In genomic region chr14:63864819-63865218, GRCh38 we compare ENCODE assay signal across 8 cellular contexts. TPM values are rescaled to one million over a fixed set of nuclear protein-coding genes. Genes with fewer than 3 reads are reported as not detected.
A peak's percentile ranks its signal among the peaks of the same experiment; 100 is the strongest.
DNase-seq lines count a peak whose midpoint lies in the region; ATAC-seq, FAIRE-seq and TF ChIP-seq lines count a peak whose summit lies in the region.
"Not testable (repeated sequence)": the region's sequence is repeated elsewhere in the genome, so short reads cannot be mapped to it uniquely, and the experiment has no call there.

No MANE protein-coding gene starts in this region.

- DNase-seq in A549 (ENCODE audit: low read depth in 1 of 2, low spot score in 1 of 2); IMR-90; activated CD4-positive, alpha-beta memory T cell treated with anti-CD3 and anti-CD28 coated beads for 36 hours; left lobe of liver (ENCODE audit: low spot score): not testable (repeated sequence)

- not testable (repeated sequence) for H4K91ac ChIP-seq in IMR-90 (ENCODE audit: insufficient read depth, low read depth, low read length)

- H2AK5ac ChIP-seq in IMR-90 (ENCODE audit: low read depth, low read length): not testable (repeated sequence)

- not testable (repeated sequence) for TF ChIP-seq RAD21 in A549 (conservative IDR thresholded peaks at IDR 0.05 in 1 of 2, IDR thresholded peaks at IDR 0.05 in 1 of 2); IMR-90 (IDR thresholded peaks at IDR 0.05; ENCODE audit: low read length)

- H3K9ac ChIP-seq in IMR-90 (ENCODE audit: low read depth, low read length): not testable (repeated sequence)
- peak overlapping the region; percentile 64 for H3K9ac ChIP-seq in skeletal muscle satellite cell (ENCODE audit: low read depth, low read length)

- TF ChIP-seq EP300 in A549 (IDR thresholded peaks at IDR 0.05): not testable (repeated sequence)

- not testable (repeated sequence) for H3K23ac ChIP-seq in IMR-90 (ENCODE audit: low read depth, low read length)

- not testable (repeated sequence) for H3K36me3 ChIP-seq in IMR-90 (ENCODE audit: control insufficient read depth, insufficient read depth, low read length); skeletal muscle satellite cell (ENCODE audit: insufficient read depth, low read length)

- WGBS in A549 (ENCODE audit: missing lambda C conversion rate): 0% methylated on average over 1 of the region's 2 CpGs
- no CpG with 5 or more reads among the region's 2 CpGs for WGBS in IMR-90 (ENCODE audit: extremely low coverage in 2 of 2, insufficient read length in 1 of 2), 2 experiments

- dilution Hi-C loops in IMR-90 (cut with HindIII; ENCODE audit: low sequenced_read_pairs, unreplicated experiment): not testable (repeated sequence)

- H3K18ac ChIP-seq in IMR-90 (ENCODE audit: low read depth, low read length): not testable (repeated sequence)

- not testable (repeated sequence) for BruUV-seq in IMR-90 (replicated peaks; lab: Mats Ljungman, UMichigan)

- not testable (repeated sequence) for H3K27me3 Mint-ChIP-seq in activated CD4-positive, alpha-beta memory T cell treated with anti-CD3 and anti-CD28 coated beads for 36 hours

- not testable (repeated sequence) for H3K14ac ChIP-seq in IMR-90 (replicated peaks; ENCODE audit: low read depth, low read length)

- not testable (repeated sequence) for H2BK120ac ChIP-seq in IMR-90 (ENCODE audit: low read depth, low read length)

- not testable (repeated sequence) for H3K4ac ChIP-seq in IMR-90 (ENCODE audit: low read depth, low read length)

- not testable (repeated sequence) for H2BK15ac ChIP-seq in IMR-90 (ENCODE audit: low read depth, low read length)

- H3K27me3 ChIP-seq in IMR-90 (ENCODE audit: control insufficient read depth, insufficient read depth, low read length); skeletal muscle satellite cell (ENCODE audit: control insufficient read depth, insufficient read depth, low read length): not testable (repeated sequence)

- H2BK5ac ChIP-seq in IMR-90 (ENCODE audit: low read depth, low read length, poor library complexity, severe bottlenecking): not testable (repeated sequence)

- peak overlapping the region; percentile 97 for H3K27ac Mint-ChIP-seq in activated CD4-positive, alpha-beta memory T cell treated with anti-CD3 and anti-CD28 coated beads for 36 hours

- not testable (repeated sequence) for H3K9me3 ChIP-seq in A549; IMR-90 (ENCODE audit: control insufficient read depth, insufficient read depth, low read length); skeletal muscle satellite cell (replicated peaks; ENCODE audit: low read length)

- not testable (repeated sequence) for H3K9me1 ChIP-seq in IMR-90 (ENCODE audit: insufficient read depth, low read length)

- CTCF ChIA-PET in A549 (lab: Yijun Ruan, JAX); IMR-90 (lab: Yijun Ruan, JAX): not testable (repeated sequence)
- CTCF ChIA-PET in activated CD4-positive, alpha-beta memory T cell treated with anti-CD3 and anti-CD28 coated beads for 36 hours (lab: Charles Lee): interaction anchor here (0.9 to 2.0 kb wide), 4 partner anchors 9 to 438 kb away, joined by 3 to 11 read pairs (median 4); partner anchors contain the start of gene SYNE2

- H4K5ac ChIP-seq in IMR-90 (ENCODE audit: low read depth, low read length): not testable (repeated sequence)

- FAIRE-seq in A549 (lab: Jason Lieb, UNC) (peak; percentile 100), colon (lab: Jason Lieb, UNC) (peak; percentile 97)

- not testable (repeated sequence) for TF ChIP-seq POLR2A in A549 (IDR thresholded peaks at IDR 0.05; ENCODE audit: low read length); IMR-90 (IDR thresholded peaks at IDR 0.05; ENCODE audit: low read depth, low read length)

- not testable (repeated sequence) for H3K9me3 Mint-ChIP-seq in activated CD4-positive, alpha-beta memory T cell treated with anti-CD3 and anti-CD28 coated beads for 36 hours

- H3K56ac ChIP-seq in IMR-90 (ENCODE audit: extremely low read depth, insufficient read depth, low read length): not testable (repeated sequence)

- H3K4me1 Mint-ChIP-seq in activated CD4-positive, alpha-beta memory T cell treated with anti-CD3 and anti-CD28 coated beads for 36 hours (ENCODE audit: low read depth): peaks cover 61% of the 10 kb centered on the region

- peaks cover 13% of the 10 kb centered on the region for H3K4me1 ChIP-seq in A549
- H3K4me1 ChIP-seq in IMR-90 (ENCODE audit: control insufficient read depth, insufficient read depth, low read length); skeletal muscle satellite cell (ENCODE audit: control insufficient read depth, insufficient read depth, low read length): not testable (repeated sequence)

- not testable (repeated sequence) for H4K20me1 ChIP-seq in IMR-90 (ENCODE audit: insufficient read depth, low read length)

- POLR2A ChIA-PET in A549 (lab: Yijun Ruan, JAX); IMR-90 (lab: Charles Lee; ENCODE audit: unreplicated experiment): not testable (repeated sequence)
- POLR2A ChIA-PET in activated CD4-positive, alpha-beta memory T cell treated with anti-CD3 and anti-CD28 coated beads for 36 hours (lab: Charles Lee): interaction anchor here (1.0 to 1.5 kb wide), 2 partner anchors 9 to 12 kb away, joined by 10 to 11 read pairs; partner anchors contain the start of gene SYNE2

- H3K4me3 Mint-ChIP-seq in activated CD4-positive, alpha-beta memory T cell treated with anti-CD3 and anti-CD28 coated beads for 36 hours: peak overlapping the region; percentile 63

- peak overlapping the region; percentile 38 for H3K4me3 ChIP-seq in A549
- H3K4me3 ChIP-seq in IMR-90 (ENCODE audit: insufficient read depth, low read depth, low read length); skeletal muscle satellite cell (ENCODE audit: low read length): not testable (repeated sequence)

- H3K27ac ChIP-seq in A549: peak overlapping the region; percentile 74 to 75
- H3K27ac ChIP-seq in IMR-90 (ENCODE audit: insufficient read depth, low read length): not testable (repeated sequence)

- H3K79me1 ChIP-seq in IMR-90 (ENCODE audit: low read depth in 1 of 2, low read length in 2 of 2): not testable (repeated sequence)

- intact Hi-C loops in IMR-90 (cut with micrococcal nuclease): not testable (repeated sequence)
- intact Hi-C loops in activated CD4-positive, alpha-beta memory T cell treated with anti-CD3 and anti-CD28 coated beads for 36 hours (cut with micrococcal nuclease): loop anchor here (1.0 to 2.0 kb wide), 4 partner anchors 11 to 640 kb away; partner anchors contain the start of gene ZBTB1

- H2BK20ac ChIP-seq in IMR-90 (ENCODE audit: low read depth, low read length): not testable (repeated sequence)

- H4K8ac ChIP-seq in IMR-90 (ENCODE audit: low read depth in 2 of 2, low read length in 2 of 2): not testable (repeated sequence)

- not testable (repeated sequence) for H2AK9ac ChIP-seq in IMR-90 (replicated peaks; ENCODE audit: low read depth, low read length, poor library complexity)

- peak; percentile 48 to 49; a peak in 5 of 6 replicates for ATAC-seq in A549
- peak; percentile 34 for ATAC-seq in GM19035 (IDR thresholded peaks at IDR 0.05; ENCODE audit: unreplicated experiment)
- peak; percentile 39 for ATAC-seq in HG02840 (IDR thresholded peaks at IDR 0.05; ENCODE audit: low FRiP score, unreplicated experiment)
- ATAC-seq in IMR-90 (ENCODE audit: low read depth): peak; percentile 29
- ATAC-seq in left lobe of liver: peak; percentile 61

- in situ Hi-C loops in IMR-90 (cut with MboI; ENCODE audit: low sequenced_read_pairs): not testable (repeated sequence)

- H3K36me3 Mint-ChIP-seq in activated CD4-positive, alpha-beta memory T cell treated with anti-CD3 and anti-CD28 coated beads for 36 hours: not testable (repeated sequence)

- not testable (repeated sequence) for TF ChIP-seq CTCF in A549 (IDR thresholded peaks at IDR 0.05); IMR-90 (conservative IDR thresholded peaks at IDR 0.05; ENCODE audit: low read depth, low read length)

- H3K4me2 ChIP-seq in A549 (peak overlapping the region; percentile 95), IMR-90 (ENCODE audit: low read depth, low read length) (peak overlapping the region; percentile 68), skeletal muscle satellite cell (ENCODE audit: low read length) (peak overlapping the region; percentile 82)

- not testable (repeated sequence) for H2AFZ ChIP-seq in IMR-90 (replicated peaks; ENCODE audit: low read length, poor library complexity)

RNA-seq across cellular contexts. Expression of gene SYNE2, which starts 12.0 kb away (rescaled TPM):
- polyA plus RNA-seq in A549 (2011; rRNA removed) (11.3 and 16.0 TPM in 2 replicates), A549 (2017; fragmentation: RNase III; extraction: RNeasy Plus Mini Kit Qiagen cat#74134 plus additional on column Dnase treatment) (2.8 to 3.4 TPM (median 3.3 TPM) in 3 replicates), IMR-90 (2012; rRNA removed) (5.2 and 5.8 TPM in 2 replicates)
- polyA plus RNA-seq in A549 (2012; cell fraction: cytosol; rRNA removed): 5.2 and 5.9 TPM in 2 replicates
- polyA plus RNA-seq in A549 (2012; cell fraction: nucleus; rRNA removed): 53.5 and 56.8 TPM in 2 replicates
- polyA minus RNA-seq in A549 (2011; rRNA and poly(A)+ RNA removed): 63.5 and 85.0 TPM in 2 replicates
- total RNA-seq in IMR-90 (2012; rRNA removed) (18.6 and 28.9 TPM in 2 replicates), left lobe of liver (46.8 TPM)
- 3.9 and 4.1 TPM in 2 replicates for polyA plus RNA-seq in IMR-90 (2012; cell fraction: cytosol; rRNA removed)
- polyA plus RNA-seq in IMR-90 (2012; cell fraction: nucleus; rRNA removed; ENCODE audit: low replicate concordance): 10.4 and 11.6 TPM in 2 replicates
- 10 to 100 TPM; 27.6 to 27.7 TPM for total RNA-seq in activated CD4-positive, alpha-beta memory T cell treated with anti-CD3 and anti-CD28 coated beads for 36 hours
- 3.5 and 7.4 TPM in 2 replicates for total RNA-seq in skeletal muscle satellite cell (2012; rRNA removed)
